ENCODE assay signal across 9 cellular contexts in genomic region chr1:184775329-184775728, GRCh38.
"Had no signal": no experiment of that assay in that cellular context is flagged by ENCODE, and none has a peak within 500 bp of the region (broad histone marks: within the 10 kb centered on the region; RNA-seq: fewer than 3 reads in every experiment).

No MANE protein-coding gene starts in this region.

- H3K4me2 ChIP-seq: KMS-11 had no signal

- H3K9ac ChIP-seq: GM23248, KMS-11 had no signal

- H3K4me3 ChIP-seq: GM23248, HAP-1 had no signal

- H2AFZ ChIP-seq: GM23248 had no signal

- ATAC-seq: HCT116 had no signal

- FAIRE-seq: HTR-8/SVneo had no signal

- H3K36me3 ChIP-seq: HAP-1 had no signal

- DNase-seq: GM23248, GOT3, H7, Karpas-422, KBM-7 had no signal

- H3K9me3 ChIP-seq: HAP-1 had no signal

- H3K27ac ChIP-seq: GM23248, KMS-11 had no signal
